Comparison of ENCODE assay signal across 9 cellular contexts in genomic region chr13:55084630-55085029, GRCh38.
"Had no signal": no experiment of that assay in that cellular context is flagged by ENCODE, and none has a peak within 500 bp of the region (broad histone marks: within the 10 kb centered on the region; RNA-seq: fewer than 3 reads in every experiment).

No MANE protein-coding gene starts in this region.

- H3K27me3 Mint-ChIP-seq: IgD-negative memory B cell had no signal

- H3K27ac Mint-ChIP-seq: GM23338, HFFc6, IgD-negative memory B cell had no signal

- H3K9me3 Mint-ChIP-seq: GM23338 had no signal

- H3K4me3 Mint-ChIP-seq: GM23338, HFFc6, IgD-negative memory B cell had no signal

- DNase-seq: H7, HFFc6, KG1 had no signal

- H3K36me3 ChIP-seq: HAP-1 had no signal

- H3K4me1 ChIP-seq: HAP-1 had no signal

- H3K4me2 ChIP-seq: GM23338 had no signal

- H3K27ac ChIP-seq: HL-60 had no signal

- ATAC-seq: GM23338, HCT116, K562 had no signal

- FAIRE-seq: K562 had no signal

- H3K9me3 ChIP-seq: HAP-1 had no signal

- H3K4me1 Mint-ChIP-seq: IgD-negative memory B cell had no signal

- H3K4me3 ChIP-seq: GM23338, HAP-1, K562 had no signal

- H2AFZ ChIP-seq: GM23338 had no signal
